Comparison of ENCODE assay signal across 9 cellular contexts in the genomic region with DNA sequence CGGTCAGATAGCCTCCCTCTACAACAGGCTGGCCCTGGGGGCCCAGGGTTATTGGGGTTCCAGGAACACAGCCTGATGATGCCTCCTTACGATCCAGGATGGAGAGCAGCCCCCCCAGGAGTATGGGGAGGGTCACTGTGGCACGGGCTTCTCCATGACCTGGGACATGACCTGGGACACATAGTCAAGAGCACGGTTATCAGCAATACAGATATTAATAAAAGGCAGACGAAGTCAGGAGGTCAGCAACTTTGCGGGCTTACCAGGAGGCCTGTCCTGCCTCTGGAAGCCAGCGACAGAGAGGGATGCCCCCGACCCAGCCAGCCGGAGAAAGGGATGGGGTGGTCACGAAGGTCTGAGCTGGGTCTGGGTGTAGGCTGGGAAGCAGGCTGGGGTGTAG. TPM values are rescaled to one million over a fixed set of nuclear protein-coding genes. Genes with fewer than 3 reads are reported as not detected.
A peak's percentile ranks its signal among the peaks of the same experiment; 100 is the strongest.
DNase-seq lines count a peak whose midpoint lies in the region; ATAC-seq and TF ChIP-seq lines count a peak whose summit lies in the region.
"Had no signal": no experiment of that assay in that cellular context is flagged by ENCODE, and none has a peak within 500 bp of the region (broad histone marks: within the 10 kb centered on the region; RNA-seq: fewer than 3 reads in every experiment).

No MANE protein-coding gene starts in this region.

- no peak for DNase-seq in CD4-positive, CD25-positive, alpha-beta regulatory T cell
- DNase-seq in neural crest cell (ENCODE audit: low read depth, low spot score) (no peak), NCI-H1417 treated with DMSO at 0.1 percent for 48 hours (lab: John Stamatoyannopoulos, UW) (no peak), NOMO-1 treated with dmso at 0.1 percent for 144 hours (lab: John Stamatoyannopoulos, UW; ENCODE audit: unreplicated experiment) (no peak), DMS53 treated with DMSO at 0.1 percent for 48 hours (lab: John Stamatoyannopoulos, UW; ENCODE audit: unreplicated experiment) (no peak)
- no peak for DNase-seq in activated CD4-positive, alpha-beta T cell treated with anti-CD3 and anti-CD28 coated beads, Interleukin-2, amount 50 U/mL, for 1 hour

- peaks cover 22% of the 10 kb centered on the region for H3K4me1 ChIP-seq in CD4-positive, CD25-positive, alpha-beta regulatory T cell (ENCODE audit: control insufficient read depth, insufficient read depth, low read length, poor library complexity, severe bottlenecking)

- H3K4me3 Mint-ChIP-seq in CD4-positive, CD25-positive, alpha-beta regulatory T cell: peak overlapping the region; percentile 94 to 99 (median 97)
- H3K4me3 Mint-ChIP-seq in dendritic cell treated with granulocyte-macrophage colony-stimulating factor and Interleukin-4, amounts not matched to agents 40 ng/mL and 50 ng/mL, for 4 days: peak overlapping the region; percentile 100
- peak overlapping the region; percentile 94 for H3K4me3 Mint-ChIP-seq in neural crest cell

- no peaks in the 10 kb centered on the region for H3K27me3 Mint-ChIP-seq in CD4-positive, CD25-positive, alpha-beta regulatory T cell
- H3K27me3 Mint-ChIP-seq in dendritic cell treated with granulocyte-macrophage colony-stimulating factor and Interleukin-4, amounts not matched to agents 40 ng/mL and 50 ng/mL, for 4 days: no peaks in the 10 kb centered on the region
- no peaks in the 10 kb centered on the region for H3K27me3 Mint-ChIP-seq in neural crest cell (ENCODE audit: low read depth)

- H3K27ac ChIP-seq in CD4-positive, CD25-positive, alpha-beta regulatory T cell (ENCODE audit: insufficient read depth, low read length, poor library complexity, severe bottlenecking): peak overlapping the region; percentile 93
- peak overlapping the region; percentile 72 for H3K27ac ChIP-seq in KOPT-K1 (ENCODE audit: low read depth, low read length, poor library complexity, severe bottlenecking)

- peaks cover 18% of the 10 kb centered on the region for H3K36me3 Mint-ChIP-seq in CD4-positive, CD25-positive, alpha-beta regulatory T cell
- H3K36me3 Mint-ChIP-seq in dendritic cell treated with granulocyte-macrophage colony-stimulating factor and Interleukin-4, amounts not matched to agents 40 ng/mL and 50 ng/mL, for 4 days (ENCODE audit: low read depth): peaks cover 100% of the 10 kb centered on the region
- peaks cover 9% of the 10 kb centered on the region for H3K36me3 Mint-ChIP-seq in neural crest cell (ENCODE audit: low read depth)

- intact Hi-C loops in dendritic cell treated with granulocyte-macrophage colony-stimulating factor and Interleukin-4, amounts not matched to agents 40 ng/mL and 50 ng/mL, for 4 days (cut with micrococcal nuclease): loop anchor here (5.0 kb wide), 1 partner anchor 185 kb away; a partner anchor contains a TSS

- no peaks in the 10 kb centered on the region for H3K27me3 ChIP-seq in CD4-positive, CD25-positive, alpha-beta regulatory T cell (ENCODE audit: control insufficient read depth, insufficient read depth, low read length)

- TF ChIP-seq CTCF in neural crest cell (conservative IDR thresholded peaks at IDR 0.05): no peak

- no peaks in the 10 kb centered on the region for H3K9me3 Mint-ChIP-seq in CD4-positive, CD25-positive, alpha-beta regulatory T cell
- H3K9me3 Mint-ChIP-seq in dendritic cell treated with granulocyte-macrophage colony-stimulating factor and Interleukin-4, amounts not matched to agents 40 ng/mL and 50 ng/mL, for 4 days: no peaks in the 10 kb centered on the region
- no peaks in the 10 kb centered on the region for H3K9me3 Mint-ChIP-seq in neural crest cell

- H3K27ac Mint-ChIP-seq in CD4-positive, CD25-positive, alpha-beta regulatory T cell: peak overlapping the region; percentile 99
- H3K27ac Mint-ChIP-seq in dendritic cell treated with granulocyte-macrophage colony-stimulating factor and Interleukin-4, amounts not matched to agents 40 ng/mL and 50 ng/mL, for 4 days: peak overlapping the region; percentile 94
- peak overlapping the region; percentile 92 for H3K27ac Mint-ChIP-seq in neural crest cell (ENCODE audit: unreplicated experiment)

- H3K4me1 Mint-ChIP-seq in CD4-positive, CD25-positive, alpha-beta regulatory T cell: peaks cover 0 to 45% (median 17%) of the 10 kb centered on the region in 4 donors
- H3K4me1 Mint-ChIP-seq in dendritic cell treated with granulocyte-macrophage colony-stimulating factor and Interleukin-4, amounts not matched to agents 40 ng/mL and 50 ng/mL, for 4 days (ENCODE audit: low read depth): peaks cover 56% of the 10 kb centered on the region
- H3K4me1 Mint-ChIP-seq in neural crest cell: peaks cover 11% of the 10 kb centered on the region

- peaks cover 27% of the 10 kb centered on the region for H3K36me3 ChIP-seq in CD4-positive, CD25-positive, alpha-beta regulatory T cell (ENCODE audit: control insufficient read depth, insufficient read depth, low read length)
- peaks cover 58% of the 10 kb centered on the region for H3K36me3 ChIP-seq in KOPT-K1 (ENCODE audit: insufficient read depth, low read length)

- H3K4me3 ChIP-seq in CD4-positive, CD25-positive, alpha-beta regulatory T cell (ENCODE audit: low read depth, low read length): peak overlapping the region; percentile 77

- no peak for ATAC-seq in CD4-positive, CD25-positive, alpha-beta regulatory T cell (ENCODE audit: low read depth in 2 of 2)

- no peaks in the 10 kb centered on the region for H3K9me3 ChIP-seq in CD4-positive, CD25-positive, alpha-beta regulatory T cell (ENCODE audit: control insufficient read depth in 2 of 2, low read length in 2 of 2)
- H3K9me3 ChIP-seq in KOPT-K1 (ENCODE audit: insufficient read depth, low read length, poor library complexity, severe bottlenecking): no peaks in the 10 kb centered on the region

RNA-seq across cellular contexts. Expression of a gene that starts 0.8 kb away (rescaled TPM):
- total RNA-seq in CD4-positive, CD25-positive, alpha-beta regulatory T cell: 50.6 TPM
- polyA plus RNA-seq in CD4-positive, CD25-positive, alpha-beta regulatory T cell: 10 to 100 TPM in 1 of 4 donors, 1 to 10 TPM in 3; 8.7 to 10.2 (median 9.3) TPM
- 34.0 and 37.8 TPM in 2 replicates for total RNA-seq in neural crest cell

RNA-seq across cellular contexts. Expression of a gene that starts 7.4 kb away (rescaled TPM):
- total RNA-seq in CD4-positive, CD25-positive, alpha-beta regulatory T cell: 52.2 TPM
- 100 to 1,000 TPM; 170 to 203 (median 185) TPM for polyA plus RNA-seq in CD4-positive, CD25-positive, alpha-beta regulatory T cell
- 112 and 116 TPM in 2 replicates for total RNA-seq in neural crest cell

RNA-seq across cellular contexts. Expression of a gene that starts 15.1 kb away (rescaled TPM):
- total RNA-seq in CD4-positive, CD25-positive, alpha-beta regulatory T cell: not detected
- not detected for polyA plus RNA-seq in CD4-positive, CD25-positive, alpha-beta regulatory T cell
- not detected in 2 replicates for total RNA-seq in neural crest cell
- total RNA-seq: dermis microvascular lymphatic vessel endothelial cell had no signal

RNA-seq across cellular contexts. Expression of a gene that starts 50.6 kb away (rescaled TPM):
- total RNA-seq in CD4-positive, CD25-positive, alpha-beta regulatory T cell: not detected
- under 1 TPM; 0.05 to 0.16 (median 0.09) TPM for polyA plus RNA-seq in CD4-positive, CD25-positive, alpha-beta regulatory T cell
- 2.8 and 2.9 TPM in 2 replicates for total RNA-seq in neural crest cell
